Comparison of ENCODE assay signal across 23 cellular contexts in the genomic region with DNA sequence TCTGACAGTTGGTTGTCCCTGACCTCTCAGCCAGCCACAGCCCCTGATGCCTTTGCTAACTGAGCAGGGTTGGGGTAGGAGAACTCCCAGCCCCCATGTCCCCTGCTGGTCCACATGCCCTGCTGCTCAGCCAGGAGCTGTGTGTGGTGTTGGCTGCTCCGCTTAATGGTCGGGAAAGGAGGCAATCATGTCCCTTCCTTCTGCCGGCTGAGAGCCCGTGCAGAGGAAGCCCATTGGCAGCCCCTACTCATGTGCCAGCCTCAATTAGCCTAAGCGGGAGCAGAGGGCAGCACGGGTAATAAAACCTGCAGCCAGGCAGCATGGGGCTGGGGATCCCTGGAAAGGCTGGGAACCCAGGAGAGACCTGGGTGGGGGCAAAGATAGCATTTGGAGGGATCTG.
DNase-seq lines count a peak whose midpoint lies in the region; ATAC-seq, FAIRE-seq and TF ChIP-seq lines count a peak whose summit lies in the region.
"Had no signal": no experiment of that assay in that cellular context is flagged by ENCODE, and none has a peak within 500 bp of the region (broad histone marks: within the 10 kb centered on the region; RNA-seq: fewer than 3 reads in every experiment).

No MANE protein-coding gene starts in this region.

- peak overlapping the region; percentile 4 to 80 (median 19) for H3K27ac Mint-ChIP-seq in nephron
- no peak overlapping the region for H3K27ac Mint-ChIP-seq in CD8-positive, alpha-beta T cell
- H3K27ac Mint-ChIP-seq: activated CD4-positive, alpha-beta T cell treated with anti-CD3 and anti-CD28 coated beads, Interleukin-2, amount 10 ng/mL, durations not matched to agents 24 days and 14 days; activated CD8-positive, alpha-beta memory T cell treated with anti-CD3 and anti-CD28 coated beads, Interleukin-2, amount 10 ng/mL, durations not matched to agents 7 days and 5 days; activated naive CD8-positive, alpha-beta T cell treated with anti-CD3 and anti-CD28 coated beads for 36 hours; effector memory CD8-positive, alpha-beta T cell; T-cell had no signal

- ATAC-seq in HepG2, result no peak; the same call in 2 of the 3 replicates
- ATAC-seq in right lobe of liver, result no peak
- ATAC-seq in HG03432 (IDR thresholded peaks at IDR 0.05; ENCODE audit: unreplicated experiment), result no peak
- ATAC-seq in CD8-positive, alpha-beta T cell, result no peak
- ATAC-seq: activated CD8-positive, alpha-beta memory T cell treated with anti-CD3 and anti-CD28 coated beads, Interleukin-2, amount 10 ng/mL, durations not matched to agents 7 days and 5 days; effector memory CD8-positive, alpha-beta T cell; T-cell had no signal

- TF ChIP-seq POLR2A in HepG2 (IDR thresholded peaks at IDR 0.05; ENCODE audit: insufficient read depth in 1 of 2, low read depth in 2 of 2, low read length in 2 of 2) (no peak), right lobe of liver (IDR thresholded peaks at IDR 0.05) (no peak)

- in situ Hi-C loops in HepG2 (cut with HindIII; ENCODE audit: extremely low pct_ligation_motif_present, low pct_unique_long_range_greater_than_20kb), result no loop called here

- H4K20me1 ChIP-seq in HepG2 (ENCODE audit: insufficient read depth, low read length), result no peaks in the 10 kb centered on the region

- no TSS peak for BruUV-seq in HepG2 (replicated peaks; lab: Mats Ljungman, UMichigan)

- CTCF ChIA-PET in HepG2 (lab: Yijun Ruan, JAX; ENCODE audit: low intra/inter-chr PET ratio, low total read pairs), result no interaction called here
- CTCF ChIA-PET in CD8-positive, alpha-beta T cell (lab: Charles Lee), result no interaction called here

- no peak overlapping the region for H3K4me3 Mint-ChIP-seq in nephron
- H3K4me3 Mint-ChIP-seq in CD8-positive, alpha-beta T cell, result no peak overlapping the region
- H3K4me3 Mint-ChIP-seq: activated CD4-positive, alpha-beta T cell treated with anti-CD3 and anti-CD28 coated beads, Interleukin-2, amount 10 ng/mL, durations not matched to agents 24 days and 14 days; activated CD8-positive, alpha-beta memory T cell treated with anti-CD3 and anti-CD28 coated beads, Interleukin-2, amount 10 ng/mL, durations not matched to agents 7 days and 5 days; activated naive CD8-positive, alpha-beta T cell treated with anti-CD3 and anti-CD28 coated beads for 36 hours; effector memory CD8-positive, alpha-beta T cell; T-cell had no signal

- WGBS in HepG2 (ENCODE audit: low lambda C conversion rate), result 51% methylated on average over 6 of the region's 6 CpGs
- WGBS in right lobe of liver (ENCODE audit: insufficient coverage, low coverage, low lambda C conversion rate, missing lambda C conversion rate), result 74% methylated on average over 3 of the region's 6 CpGs

- intact Hi-C loops in HepG2 (cut with micrococcal nuclease; ENCODE audit: unreplicated experiment), result no loop called here
- intact Hi-C loops in right lobe of liver (cut with DNase I), result no loop called here
- intact Hi-C loops in colonic mucosa (cut with DNase I), result no loop called here
- intact Hi-C loops in CD8-positive, alpha-beta T cell (cut with DNase I, micrococcal nuclease), result no loop called here

- no peak overlapping the region for H3K4me2 ChIP-seq in HepG2 (ENCODE audit: low read depth, low read length)

- POLR2A ChIA-PET in HepG2 (lab: Yijun Ruan, JAX), result no interaction called here
- POLR2A ChIA-PET in CD8-positive, alpha-beta T cell (lab: Charles Lee), result no interaction called here

- no peak for FAIRE-seq in HepG2 (lab: Jason Lieb, UNC)
- FAIRE-seq: GM12891, GM19239, HTR-8/SVneo had no signal

- H2AFZ ChIP-seq in HepG2 (ENCODE audit: low read length), result no peak overlapping the region

- H3K36me3 ChIP-seq in HepG2 (replicated peaks in 1 of 2; ENCODE audit: control insufficient read depth in 1 of 2, insufficient read depth in 2 of 2, low read length in 2 of 2) (no peaks in the 10 kb centered on the region), right lobe of liver (no peaks in the 10 kb centered on the region), colonic mucosa (no peaks in the 10 kb centered on the region)
- H3K36me3 ChIP-seq in CD8-positive, alpha-beta T cell (ENCODE audit: insufficient read depth, low read length), result no peaks in the 10 kb centered on the region
- H3K36me3 ChIP-seq: right atrium auricular region had no signal

- H3K79me2 ChIP-seq in HepG2 (ENCODE audit: insufficient read depth, low read length), result no peaks in the 10 kb centered on the region

- H3K9me3 Mint-ChIP-seq in nephron, result peaks cover 5% of the 10 kb centered on the region
- no peaks in the 10 kb centered on the region for H3K9me3 Mint-ChIP-seq in CD8-positive, alpha-beta T cell
- H3K9me3 Mint-ChIP-seq: effector memory CD8-positive, alpha-beta T cell; T-cell had no signal

- H3K27me3 ChIP-seq in HepG2 (ENCODE audit: control insufficient read depth in 1 of 2, insufficient read depth in 2 of 2, low read length in 2 of 2), result peaks cover 0 to 15% of the 10 kb centered on the region in 2 experiments; a peak in 3 of 5 replicates
- H3K27me3 ChIP-seq in right lobe of liver, result no peaks in the 10 kb centered on the region
- no peaks in the 10 kb centered on the region for H3K27me3 ChIP-seq in colonic mucosa
- H3K27me3 ChIP-seq in CD8-positive, alpha-beta T cell (ENCODE audit: insufficient read depth, low read length), result no peaks in the 10 kb centered on the region
- H3K27me3 ChIP-seq: body of pancreas, right atrium auricular region had no signal

- H3K36me3 Mint-ChIP-seq in nephron (ENCODE audit: low read depth), result no peaks in the 10 kb centered on the region
- no peaks in the 10 kb centered on the region for H3K36me3 Mint-ChIP-seq in CD8-positive, alpha-beta T cell
- H3K36me3 Mint-ChIP-seq: activated CD8-positive, alpha-beta memory T cell treated with anti-CD3 and anti-CD28 coated beads, Interleukin-2, amount 10 ng/mL, durations not matched to agents 7 days and 5 days; activated naive CD8-positive, alpha-beta T cell treated with anti-CD3 and anti-CD28 coated beads for 36 hours; T-cell had no signal

- H3K27me3 Mint-ChIP-seq in nephron (ENCODE audit: low read depth), result peaks cover 12% of the 10 kb centered on the region
- peaks cover 40% of the 10 kb centered on the region for H3K27me3 Mint-ChIP-seq in CD8-positive, alpha-beta T cell (ENCODE audit: low read depth)
- H3K27me3 Mint-ChIP-seq: activated CD4-positive, alpha-beta T cell treated with anti-CD3 and anti-CD28 coated beads, Interleukin-2, amount 10 ng/mL, durations not matched to agents 24 days and 14 days had no signal

- H3K9me3 ChIP-seq in HepG2 (ENCODE audit: low read length), result no peaks in the 10 kb centered on the region
- no peaks in the 10 kb centered on the region for H3K9me3 ChIP-seq in right lobe of liver
- no peaks in the 10 kb centered on the region for H3K9me3 ChIP-seq in colonic mucosa
- no peaks in the 10 kb centered on the region for H3K9me3 ChIP-seq in CD8-positive, alpha-beta T cell (ENCODE audit: low read length)
- H3K9me3 ChIP-seq: body of pancreas, right atrium auricular region had no signal

- no peak overlapping the region for H3K27ac ChIP-seq in HepG2 (ENCODE audit: extremely low read length, insufficient read depth, low read length)
- no peak overlapping the region for H3K27ac ChIP-seq in right lobe of liver
- H3K27ac ChIP-seq in colonic mucosa, result peak overlapping the region; percentile 44
- H3K27ac ChIP-seq in CD8-positive, alpha-beta T cell (ENCODE audit: low read depth, low read length), result no peak overlapping the region
- H3K27ac ChIP-seq: body of pancreas, right atrium auricular region had no signal

- TF ChIP-seq EP300 in HepG2 (IDR thresholded peaks at IDR 0.05; ENCODE audit: low read depth in 2 of 2, low read length in 2 of 2), result no peak
- no peak for TF ChIP-seq EP300 in HepG2 (CRISPR knock-in tag; IDR thresholded peaks at IDR 0.05; ENCODE audit: borderline replicate concordance)

- TF ChIP-seq RAD21 in HepG2 (CRISPR knock-in tag; IDR thresholded peaks at IDR 0.05), result no peak

- no peak overlapping the region for H3K4me3 ChIP-seq in HepG2 (replicated peaks in 1 of 3; ENCODE audit: insufficient read depth in 1 of 3, low read depth in 2 of 3, low read length in 3 of 3)
- no peak overlapping the region for H3K4me3 ChIP-seq in right lobe of liver
- H3K4me3 ChIP-seq in colonic mucosa, result no peak overlapping the region
- H3K4me3 ChIP-seq in CD8-positive, alpha-beta T cell (ENCODE audit: low read depth, low read length), result no peak overlapping the region
- H3K4me3 ChIP-seq: body of pancreas, right atrium auricular region had no signal

- peaks cover 23% of the 10 kb centered on the region for H3K4me1 Mint-ChIP-seq in nephron
- no peaks in the 10 kb centered on the region for H3K4me1 Mint-ChIP-seq in CD8-positive, alpha-beta T cell (ENCODE audit: low read depth)
- H3K4me1 Mint-ChIP-seq: activated CD4-positive, alpha-beta T cell treated with anti-CD3 and anti-CD28 coated beads, Interleukin-2, amount 10 ng/mL, durations not matched to agents 24 days and 14 days; activated CD8-positive, alpha-beta memory T cell treated with anti-CD3 and anti-CD28 coated beads, Interleukin-2, amount 10 ng/mL, durations not matched to agents 7 days and 5 days; T-cell had no signal

- TF ChIP-seq CTCF in HepG2 (CRISPR knock-in tag; IDR thresholded peaks at IDR 0.05), result no peak
- no peak for TF ChIP-seq CTCF in right lobe of liver (IDR thresholded peaks at IDR 0.05)
- no peak for TF ChIP-seq CTCF in colonic mucosa (IDR thresholded peaks at IDR 0.05)
- TF ChIP-seq CTCF in nephron (IDR thresholded peaks at IDR 0.05; ENCODE audit: unreplicated experiment in 3 of 3), result no peak
- no peak for TF ChIP-seq CTCF in CD8-positive, alpha-beta T cell (IDR thresholded peaks at IDR 0.05)

- H3K9ac ChIP-seq in HepG2 (ENCODE audit: insufficient read depth, low read depth, low read length), result no peak overlapping the region
- no peak overlapping the region for H3K9ac ChIP-seq in colonic mucosa (ENCODE audit: low read depth in 2 of 2, low read length in 2 of 2)

- DNase-seq in HepG2 (ENCODE audit: low spot score) (no peak), right lobe of liver (no peak), colonic mucosa (no peak), NCI-H2029 treated with DMSO at 0.1 percent for 48 hours (lab: John Stamatoyannopoulos, UW) (no peak), iPS-NIHi11 (ENCODE audit: low spot score) (no peak)
- no peak for DNase-seq in CD8-positive, alpha-beta T cell
- DNase-seq: activated CD4-positive, alpha-beta T cell treated with anti-CD3 and anti-CD28 coated beads, Interleukin-2, amount 10 ng/mL, durations not matched to agents 24 days and 14 days; activated CD8-positive, alpha-beta memory T cell treated with anti-CD3 and anti-CD28 coated beads, Interleukin-2, amount 10 ng/mL, durations not matched to agents 7 days and 5 days; activated naive CD8-positive, alpha-beta T cell treated with anti-CD3 and anti-CD28 coated beads for 36 hours; C1 segment of cervical spinal cord; effector memory CD8-positive, alpha-beta T cell; Kasumi-1; left cardiac atrium; NCI-H2171 treated with DMSO at 0.1 percent for 48 hours; SHP77 treated with DMSO at 0.1 percent for 48 hours; T-cell had no signal

- H3K4me1 ChIP-seq in HepG2 (ENCODE audit: insufficient read depth, low read length), result peaks cover 6% of the 10 kb centered on the region; the same call in 1 of the 2 replicates
- no peaks in the 10 kb centered on the region for H3K4me1 ChIP-seq in right lobe of liver
- no peaks in the 10 kb centered on the region for H3K4me1 ChIP-seq in colonic mucosa
- no peaks in the 10 kb centered on the region for H3K4me1 ChIP-seq in CD8-positive, alpha-beta T cell (ENCODE audit: insufficient read depth, low read length)
- H3K4me1 ChIP-seq: right atrium auricular region had no signal
